8 cellular contexts compared by ENCODE assay signal in genomic region chr3:141737828-141738635, GRCh38. TPM values are rescaled to one million over a fixed set of nuclear protein-coding genes. Genes with fewer than 3 reads are reported as not detected.
A peak's percentile ranks its signal among the peaks of the same experiment; 100 is the strongest.
DNase-seq lines count a peak whose midpoint lies in the region; ATAC-seq, FAIRE-seq and TF ChIP-seq lines count a peak whose summit lies in the region.

TSS of gene RNF7 (plus strand) at chr3:141738298. CDS start at chr3:141738342, 44 bp downstream.

- ATAC-seq in GM18873 (IDR thresholded peaks at IDR 0.05; ENCODE audit: low FRiP score, unreplicated experiment) (peak; percentile 90), HG03139 (IDR thresholded peaks at IDR 0.05; ENCODE audit: unreplicated experiment) (peak; percentile 96)

- H3K27ac ChIP-seq in VCaP = peak within 1 kb of the TSS; percentile 94
- peak within 1 kb of the TSS; percentile 93 to 96 for H3K27ac ChIP-seq in breast epithelium
- peak within 1 kb of the TSS; percentile 32 for H3K27ac ChIP-seq in iPS-20b (ENCODE audit: low read length)
- H3K27ac ChIP-seq in small intestine (ENCODE audit: low read depth in 1 of 2, low read length in 1 of 2) = peak within 1 kb of the TSS; percentile 96 to 97

- peak within 1 kb of the TSS; percentile 74 to 98 (median 89) for H3K4me3 ChIP-seq in breast epithelium
- H3K4me3 ChIP-seq in iPS-20b (ENCODE audit: low read length) = peak within 1 kb of the TSS; percentile 93
- peak within 1 kb of the TSS; percentile 74 to 90 for H3K4me3 ChIP-seq in small intestine (ENCODE audit: low read depth in 1 of 2, low read length in 2 of 2)

- no peaks in the 10 kb centered on the region for H3K27me3 ChIP-seq in breast epithelium
- H3K27me3 ChIP-seq in iPS-20b (ENCODE audit: insufficient read depth, low read length) = no peaks in the 10 kb centered on the region
- H3K27me3 ChIP-seq in small intestine (ENCODE audit: control insufficient read depth in 2 of 2, insufficient read depth in 2 of 2, low read length in 2 of 2) = no peaks in the 10 kb centered on the region

- FAIRE-seq in small intestine (lab: Jason Lieb, UNC) = no peak

- peak within 1 kb of the TSS; percentile 91 for H3K9ac ChIP-seq in iPS-20b (ENCODE audit: low read depth, low read length)

- H3K9me3 ChIP-seq in breast epithelium = no peaks in the 10 kb centered on the region
- H3K9me3 ChIP-seq in iPS-20b (ENCODE audit: insufficient read depth, low read depth, low read length) = no peaks in the 10 kb centered on the region
- H3K9me3 ChIP-seq in small intestine (ENCODE audit: control insufficient read depth, low read depth) = no peaks in the 10 kb centered on the region

- TF ChIP-seq CTCF in VCaP (conservative IDR thresholded peaks at IDR 0.05) (peak; percentile 96), breast epithelium (IDR thresholded peaks at IDR 0.05) (peak; percentile 81 to 90 (median 84))

- intact Hi-C loops in breast epithelium (cut with DNase I; ENCODE audit: low total_unique reads) = no loop called here

- peak; percentile 58 for TF ChIP-seq POLR2A in breast epithelium (IDR thresholded peaks at IDR 0.05)

- peak; percentile 98 for DNase-seq in AG08395 (ENCODE audit: low spot score)
- peak; percentile 98 for DNase-seq in NCI-H2196 treated with DMSO at 0.1 percent for 48 hours (lab: John Stamatoyannopoulos, UW; ENCODE audit: unreplicated experiment)
- DNase-seq in breast epithelium (ENCODE audit: low spot score in 2 of 2) = peak; percentile 93 to 95
- DNase-seq in small intestine = peak; percentile 96

- H3K36me3 ChIP-seq in breast epithelium (no peaks in the 10 kb centered on the region), iPS-20b (ENCODE audit: insufficient read depth, low read depth, low read length) (peaks cover 5% of the 10 kb centered on the region; the same call in 1 of the 2 replicates), small intestine (ENCODE audit: control insufficient read depth in 2 of 2, insufficient read depth in 2 of 2, low read length in 2 of 2) (no peaks in the 10 kb centered on the region)

- no peaks in the 10 kb centered on the region for H3K4me1 ChIP-seq in breast epithelium
- H3K4me1 ChIP-seq in iPS-20b (ENCODE audit: insufficient read depth, low read length) = no peaks in the 10 kb centered on the region
- H3K4me1 ChIP-seq in small intestine (ENCODE audit: control insufficient read depth in 2 of 2, insufficient read depth in 1 of 2, low read depth in 1 of 2, low read length in 1 of 2) = peaks cover 4 to 6% of the 10 kb centered on the region in 2 donors

- WGBS in small intestine, 3 donors = 0% methylated on average over 62 to 65 of the region's 65 CpGs

RNA-seq across cellular contexts. Expression of gene RNF7, which starts in this region (rescaled TPM):
- 100 to 1,000 TPM in 1 of 3 donors, 10 to 100 TPM in 2; 80.5 to 101 (median 86.8) TPM for total RNA-seq in breast epithelium
- polyA plus RNA-seq in small intestine = 100 to 1,000 TPM; 120 to 260 (median 208) TPM

Comparison
In these comparisons a context has a peak if more than half of its experiments do, and no peak if none do; other contexts are left out.
1. Peak in every context shown above with its lines: DNase-seq, ATAC-seq, H3K4me3 ChIP-seq and H3K27ac ChIP-seq.
2. H3K27ac ChIP-seq: peak in every context shown above with its lines; median percentile 96 in small intestine; 94 in breast epithelium; 94 in VCaP; 32 in iPS-20b.